Comparison of ENCODE assay signal across 12 cellular contexts in genomic region chr7:5867060-5867459, GRCh38. TPM values are rescaled to one million over a fixed set of nuclear protein-coding genes. Genes with fewer than 3 reads are reported as not detected.
"Had no signal": no experiment of that assay in that cellular context is flagged by ENCODE, and none has a peak within 500 bp of the region (broad histone marks: within the 10 kb centered on the region; RNA-seq: fewer than 3 reads in every experiment).

No MANE protein-coding gene starts in this region.

- H3K4me2 ChIP-seq: GM23338 had no signal

- H3K36me3 ChIP-seq: HAP-1 had no signal

- DNase-seq: GM23248, GOT3, H7, H9, HCEC 1CT, HFFc6 had no signal

- H3K9ac ChIP-seq: GM23248 had no signal

- H3K9me3 ChIP-seq: HAP-1 had no signal

- H2AFZ ChIP-seq: GM23248, GM23338 had no signal

- H3K27ac ChIP-seq: GM23248 had no signal

- H3K4me3 ChIP-seq: GM23248, GM23338, HAP-1 had no signal

- ATAC-seq: GM23338, HCT116 had no signal

- FAIRE-seq: H1, H54 had no signal

RNA-seq across cellular contexts. Expression of gene OCM, which starts 13.5 kb away (rescaled TPM):
- total RNA-seq: GM23248, GM23338, H1, H4, H7, H9, HFFc6 had no signal
- polyA plus RNA-seq: GM23248, H1 had no signal
